In genomic region chr11:65274734-65275682, GRCh38 we compare ENCODE assay signal across 10 cellular contexts. TPM values are rescaled to one million over a fixed set of nuclear protein-coding genes. Genes with fewer than 3 reads are reported as not detected.
DNase-seq lines count a peak whose midpoint lies in the region; ATAC-seq, FAIRE-seq and TF ChIP-seq lines count a peak whose summit lies in the region.
"Had no signal": no experiment of that assay in that cellular context is flagged by ENCODE, and none has a peak within 500 bp of the region (broad histone marks: within the 10 kb centered on the region; RNA-seq: fewer than 3 reads in every experiment).

No MANE protein-coding gene starts in this region.

- no peak overlapping the region for H3K4me2 ChIP-seq in keratinocyte (ENCODE audit: control insufficient read depth, extremely low read depth, insufficient read depth, low read depth, low read length)

- H3K9ac ChIP-seq in keratinocyte (ENCODE audit: control insufficient read depth, extremely low read depth, insufficient read depth, low read length): no peak overlapping the region

- TF ChIP-seq POLR2A in Peyer's patch (IDR thresholded peaks at IDR 0.05): no peak

- peaks cover 0 to 7% (median 0%) of the 10 kb centered on the region in 3 donors for H3K36me3 ChIP-seq in Peyer's patch
- H3K36me3 ChIP-seq in keratinocyte (ENCODE audit: control insufficient read depth in 2 of 2, extremely low read depth in 1 of 2, insufficient read depth in 2 of 2, low read length in 2 of 2): peaks cover 5 to 9% of the 10 kb centered on the region in 2 experiments

- DNase-seq in NCI-H1436 (lab: John Stamatoyannopoulos, UW): peak; percentile 25
- DNase-seq in NCI-H1436 treated with DMSO at 0.1 percent for 48 hours (lab: John Stamatoyannopoulos, UW): no peak
- peak in 1 of 2 experiments; percentile 55 for DNase-seq in HL-60 (ENCODE audit: low read depth in 1 of 2, low spot score in 1 of 2)
- DNase-seq in Peyer's patch: peak in 2 of 3 donors; percentile 37 to 86
- DNase-seq in cerebellar cortex (ENCODE audit: low spot score): peak; percentile 77
- DNase-seq in keratinocyte (ENCODE audit: low read depth, low spot score): no peak
- no peak for DNase-seq in stimulated activated effector memory CD8-positive, alpha-beta T cell treated with anti-CD3 and anti-CD28 coated beads, Interleukin-12 subunit alpha, Interleukin-12 subunit beta, amount 100 ng/mL, for 72 hours (ENCODE audit: low spot score in 2 of 2)

- H3K4me3 ChIP-seq in HL-60 (replicated peaks; ENCODE audit: insufficient read depth, low read length): no peak overlapping the region
- H3K4me3 ChIP-seq in Peyer's patch: peak overlapping the region in 2 of 4 donors; percentile 11 to 21
- H3K4me3 ChIP-seq in keratinocyte (ENCODE audit: control insufficient read depth in 2 of 3, extremely low read depth in 1 of 3, insufficient read depth in 2 of 3, low read depth in 1 of 3, low read length in 3 of 3): no peak overlapping the region
- H3K4me3 ChIP-seq: BLaER1 treated with 17β-estradiol and CSF1 and Interleukin-3, amounts not matched to agents 10 nM and 100 nM had no signal

- H3K27ac ChIP-seq in HL-60 (replicated peaks) (no peak overlapping the region), Peyer's patch (peak overlapping the region in 2 of 4 donors; percentile 65 to 80), keratinocyte (ENCODE audit: control insufficient read depth, insufficient read depth, low read length) (no peak overlapping the region)

- H4K20me1 ChIP-seq in keratinocyte (ENCODE audit: control insufficient read depth, extremely low read depth, insufficient read depth, low read length): no peaks in the 10 kb centered on the region
- H4K20me1 ChIP-seq: BLaER1 treated with 17β-estradiol and CSF1 and Interleukin-3, amounts not matched to agents 10 nM and 100 nM had no signal

- peak; percentile 53 for ATAC-seq in stimulated activated effector memory CD8-positive, alpha-beta T cell treated with anti-CD3 and anti-CD28 coated beads, Interleukin-12 subunit alpha, Interleukin-12 subunit beta, amount 100 ng/mL, for 72 hours
- ATAC-seq in HG03039 (IDR thresholded peaks at IDR 0.05; ENCODE audit: unreplicated experiment): no peak

- H3K4me3 Mint-ChIP-seq in stimulated activated effector memory CD8-positive, alpha-beta T cell treated with anti-CD3 and anti-CD28 coated beads, Interleukin-12 subunit alpha, Interleukin-12 subunit beta, amount 100 ng/mL, for 72 hours: no peak overlapping the region
- H3K4me3 Mint-ChIP-seq: central memory CD8-positive, alpha-beta T cell had no signal

- H3K4me1 Mint-ChIP-seq in stimulated activated effector memory CD8-positive, alpha-beta T cell treated with anti-CD3 and anti-CD28 coated beads, Interleukin-12 subunit alpha, Interleukin-12 subunit beta, amount 100 ng/mL, for 72 hours: peaks cover 8% of the 10 kb centered on the region
- H3K4me1 Mint-ChIP-seq: central memory CD8-positive, alpha-beta T cell had no signal

- no peak overlapping the region for H2AFZ ChIP-seq in keratinocyte (ENCODE audit: control insufficient read depth, low read length)

- H3K27me3 ChIP-seq in HL-60 (ENCODE audit: insufficient read depth, poor library complexity, severe bottlenecking): no peaks in the 10 kb centered on the region
- H3K27me3 ChIP-seq in Peyer's patch: no peaks in the 10 kb centered on the region
- no peaks in the 10 kb centered on the region for H3K27me3 ChIP-seq in keratinocyte (ENCODE audit: control insufficient read depth, extremely low read depth, insufficient read depth, low read length)
- H3K27me3 ChIP-seq: BLaER1 treated with 17β-estradiol and CSF1 and Interleukin-3, amounts not matched to agents 10 nM and 100 nM had no signal

- no peak for FAIRE-seq in keratinocyte (lab: Jason Lieb, UNC)

- H3K79me2 ChIP-seq in keratinocyte (ENCODE audit: control insufficient read depth, insufficient read depth, low read length): no peaks in the 10 kb centered on the region

- no peak overlapping the region for H3K27ac Mint-ChIP-seq in stimulated activated effector memory CD8-positive, alpha-beta T cell treated with anti-CD3 and anti-CD28 coated beads, Interleukin-12 subunit alpha, Interleukin-12 subunit beta, amount 100 ng/mL, for 72 hours

- H3K9me3 Mint-ChIP-seq in stimulated activated effector memory CD8-positive, alpha-beta T cell treated with anti-CD3 and anti-CD28 coated beads, Interleukin-12 subunit alpha, Interleukin-12 subunit beta, amount 100 ng/mL, for 72 hours: no peaks in the 10 kb centered on the region
- H3K9me3 Mint-ChIP-seq: central memory CD8-positive, alpha-beta T cell had no signal

- peaks cover 85% of the 10 kb centered on the region for H3K36me3 Mint-ChIP-seq in stimulated activated effector memory CD8-positive, alpha-beta T cell treated with anti-CD3 and anti-CD28 coated beads, Interleukin-12 subunit alpha, Interleukin-12 subunit beta, amount 100 ng/mL, for 72 hours

- peak; percentile 53 for TF ChIP-seq CTCF in HL-60 (IDR thresholded peaks at IDR 0.05; ENCODE audit: insufficient read depth, low read length)
- TF ChIP-seq CTCF in Peyer's patch (IDR thresholded peaks at IDR 0.05): peak; percentile 17 to 98 (median 85)
- TF ChIP-seq CTCF in keratinocyte (optimal IDR thresholded peaks at IDR 0.05 in 1 of 3, IDR thresholded peaks at IDR 0.05 in 1 of 3, conservative IDR thresholded peaks at IDR 0.05 in 1 of 3; ENCODE audit: extremely low read depth in 1 of 3, insufficient read depth in 2 of 3, low read length in 3 of 3): peak; percentile 64 to 81 (median 71)

- H3K4me1 ChIP-seq in Peyer's patch (peaks cover 0 to 12% (median 0%) of the 10 kb centered on the region in 4 donors), keratinocyte (ENCODE audit: control insufficient read depth, extremely low read depth, insufficient read depth, low read length) (peaks cover 20% of the 10 kb centered on the region)

- H3K9me3 ChIP-seq in Peyer's patch: no peaks in the 10 kb centered on the region
- H3K9me3 ChIP-seq in keratinocyte (ENCODE audit: control insufficient read depth, low read depth, low read length): no peaks in the 10 kb centered on the region
- H3K9me3 ChIP-seq: BLaER1 treated with 17β-estradiol and CSF1 and Interleukin-3, amounts not matched to agents 10 nM and 100 nM had no signal

- dilution Hi-C loops in keratinocyte (cut with MboI; ENCODE audit: extremely low pct_ligation_motif_present, low sequenced_read_pairs): no loop called here

- H3K9me1 ChIP-seq in keratinocyte (ENCODE audit: control insufficient read depth, extremely low read depth, insufficient read depth, low read length): no peaks in the 10 kb centered on the region

RNA-seq across cellular contexts. Expression of gene POLA2, which starts 13.2 kb away (rescaled TPM):
- total RNA-seq in Peyer's patch: 10 to 100 TPM in 2 of 4 donors, 1 to 10 TPM in 2; 6.8 to 25.6 (median 13.1) TPM
- polyA plus RNA-seq in keratinocyte: 13.8 to 21.5 TPM (median 20.9 TPM) in 3 replicates
- polyA plus RNA-seq in keratinocyte (2011; ENCODE audit: low read depth): 1.2 TPM
- 7.3 and 15.7 TPM in 2 replicates for polyA plus RNA-seq in keratinocyte (2011; cell fraction: cytosol; rRNA removed)
- polyA plus RNA-seq in keratinocyte (2011; cell fraction: nucleus; rRNA removed): 16.6 and 17.0 TPM in 2 replicates
- polyA plus RNA-seq in keratinocyte (2012; ENCODE audit: low replicate concordance): 3.2 and 9.5 TPM in 2 replicates
- 14.2 to 23.6 TPM (median 23.1 TPM) in 3 replicates for polyA minus RNA-seq in keratinocyte
- 5.9 TPM for polyA minus RNA-seq in keratinocyte (2011; cell fraction: cytosol; rRNA and poly(A)+ RNA removed)
- 3.6 and 9.2 TPM in 2 replicates for polyA minus RNA-seq in keratinocyte (2011; cell fraction: nucleus; rRNA and poly(A)+ RNA removed)

RNA-seq across cellular contexts. Expression of gene CDC42EP2, which starts 39.7 kb away (rescaled TPM):
- 10 to 100 TPM; 13.2 to 26.9 (median 24.7) TPM for total RNA-seq in Peyer's patch
- 3.6 to 18.7 TPM (median 6.1 TPM) in 3 replicates for polyA plus RNA-seq in keratinocyte
- polyA plus RNA-seq in keratinocyte (2011; ENCODE audit: low read depth): 0.82 TPM
- 7.1 and 12.7 TPM in 2 replicates for polyA plus RNA-seq in keratinocyte (2011; cell fraction: cytosol; rRNA removed)
- 15.7 and 19.5 TPM in 2 replicates for polyA plus RNA-seq in keratinocyte (2011; cell fraction: nucleus; rRNA removed)
- 5.8 and 21.7 TPM in 2 replicates for polyA plus RNA-seq in keratinocyte (2012; ENCODE audit: low replicate concordance)
- 9.7 to 64.5 TPM (median 12.2 TPM) in 3 replicates for polyA minus RNA-seq in keratinocyte
- polyA minus RNA-seq in keratinocyte (2011; cell fraction: cytosol; rRNA and poly(A)+ RNA removed): 20.1 TPM
- polyA minus RNA-seq in keratinocyte (2011; cell fraction: nucleus; rRNA and poly(A)+ RNA removed): 16.4 and 16.9 TPM in 2 replicates

RNA-seq across cellular contexts. Expression of gene DPF2, which starts 58.6 kb away (rescaled TPM):
- 10 to 100 TPM; 25.0 to 47.0 (median 39.5) TPM for total RNA-seq in Peyer's patch
- polyA plus RNA-seq in keratinocyte: 14.5 to 43.9 TPM (median 16.8 TPM) in 3 replicates
- polyA plus RNA-seq in keratinocyte (2011; ENCODE audit: low read depth): 15.6 TPM
- 25.9 and 28.3 TPM in 2 replicates for polyA plus RNA-seq in keratinocyte (2011; cell fraction: cytosol; rRNA removed)
- polyA plus RNA-seq in keratinocyte (2011; cell fraction: nucleus; rRNA removed): 62.6 and 66.3 TPM in 2 replicates
- 26.6 and 28.8 TPM in 2 replicates for polyA plus RNA-seq in keratinocyte (2012; ENCODE audit: low replicate concordance)
- 23.0 to 75.8 TPM (median 23.5 TPM) in 3 replicates for polyA minus RNA-seq in keratinocyte
- polyA minus RNA-seq in keratinocyte (2011; cell fraction: cytosol; rRNA and poly(A)+ RNA removed): 19.8 TPM
- 15.9 and 26.8 TPM in 2 replicates for polyA minus RNA-seq in keratinocyte (2011; cell fraction: nucleus; rRNA and poly(A)+ RNA removed)

Comparison
In these comparisons a context has a peak if more than half of its experiments do, and no peak if none do; other contexts are left out.
1. DNase-seq: peak in NCI-H1436 (single experiment), Peyer's patch (2 of 3) and cerebellar cortex (single experiment); none in NCI-H1436 treated with DMSO at 0.1 percent for 48 hours (single experiment), keratinocyte (single experiment) and stimulated activated effector memory CD8-positive, alpha-beta T cell treated with anti-CD3 and anti-CD28 coated beads, Interleukin-12 subunit alpha, Interleukin-12 subunit beta, amount 100 ng/mL, for 72 hours (0 of 2).
2. Peak in every context shown above with its lines, with median percentiles within 50 percentile points of each other: CTCF ChIP-seq.